In genomic region chrX:20529301-20529700, GRCh38 we compare ENCODE assay signal across 26 cellular contexts.
DNase-seq lines count a peak whose midpoint lies in the region; ATAC-seq and TF ChIP-seq lines count a peak whose summit lies in the region.
"Had no signal": no experiment of that assay in that cellular context is flagged by ENCODE, and none has a peak within 500 bp of the region (broad histone marks: within the 10 kb centered on the region; RNA-seq: fewer than 3 reads in every experiment).

No MANE protein-coding gene starts in this region.

- H3K9me3 Mint-ChIP-seq in nephron (no peaks in the 10 kb centered on the region), H9 (peaks cover 0 to 29% of the 10 kb centered on the region in 2 experiments; a peak in 4 of 5 replicates)
- H3K9me3 Mint-ChIP-seq: activated CD4-positive, alpha-beta memory T cell treated with anti-CD3 and anti-CD28 coated beads for 36 hours; neural progenitor cell; stimulated activated naive CD8-positive, alpha-beta T cell treated with anti-CD3 and anti-CD28 coated beads, Interleukin-15, Interleukin-2, amounts not matched to agents 100 ng/mL and 50 ng/mL, for 24 hours had no signal

- H4K5ac ChIP-seq in H9 (ENCODE audit: insufficient read length, low read depth, low read length), result no peak overlapping the region

- no peaks in the 10 kb centered on the region for H3K79me1 ChIP-seq in H9 (ENCODE audit: insufficient read depth, low read depth, low read length, poor library complexity, severe bottlenecking)

- H4K20me1 ChIP-seq in BLaER1 (no peaks in the 10 kb centered on the region), PC-3 (ENCODE audit: low read length) (no peaks in the 10 kb centered on the region), H9 (ENCODE audit: control insufficient read depth, insufficient read depth, insufficient read length) (no peaks in the 10 kb centered on the region), OCI-LY7 (ENCODE audit: insufficient read depth, low read length) (no peaks in the 10 kb centered on the region)

- no peak overlapping the region for H2AK5ac ChIP-seq in H9 (ENCODE audit: insufficient read length, low read length)

- peak overlapping the region; percentile 33 for H3K4me2 ChIP-seq in BLaER1
- H3K4me2 ChIP-seq in PC-3 (ENCODE audit: low read length), result peak overlapping the region; percentile 85
- H3K4me2 ChIP-seq in H9 (ENCODE audit: insufficient read depth, insufficient read length, low read length), result no peak overlapping the region
- no peak overlapping the region for H3K4me2 ChIP-seq in OCI-LY7 (ENCODE audit: low read length)
- H3K4me2 ChIP-seq: neural progenitor cell had no signal

- TF ChIP-seq CTCF in PC-3 (conservative IDR thresholded peaks at IDR 0.05; ENCODE audit: low read depth, low read length) (no peak), nephron (IDR thresholded peaks at IDR 0.05; ENCODE audit: unreplicated experiment in 3 of 3) (no peak), H9 (conservative IDR thresholded peaks at IDR 0.05) (no peak), OCI-LY7 (conservative IDR thresholded peaks at IDR 0.05; ENCODE audit: low read length) (no peak)

- ATAC-seq in PC-3 (no peak), GM18511 (IDR thresholded peaks at IDR 0.05; ENCODE audit: unreplicated experiment) (no peak)
- ATAC-seq: mucosa of descending colon, upper lobe of right lung had no signal

- no peak overlapping the region for H2BK120ac ChIP-seq in H9 (ENCODE audit: low read depth, low read length, poor library complexity, severe bottlenecking)

- H3K27ac ChIP-seq in BLaER1, result no peak overlapping the region
- no peak overlapping the region for H3K27ac ChIP-seq in PC-3 (ENCODE audit: low read length)
- no peak overlapping the region for H3K27ac ChIP-seq in H9 (ENCODE audit: insufficient read length, low read depth, low read length)
- H3K27ac ChIP-seq in OCI-LY7 (ENCODE audit: low read depth, low read length, poor library complexity, severe bottlenecking), result no peak overlapping the region
- H3K27ac ChIP-seq: breast epithelium, left ventricle myocardium inferior, neural progenitor cell, upper lobe of right lung had no signal

- peaks cover 30% of the 10 kb centered on the region for H3K4me1 Mint-ChIP-seq in nephron
- peaks cover 25 to 32% of the 10 kb centered on the region in 2 experiments for H3K4me1 Mint-ChIP-seq in H9

- H3K4me1 ChIP-seq in BLaER1 (peaks cover 17% of the 10 kb centered on the region), PC-3 (ENCODE audit: insufficient read depth, low read length) (peaks cover 39% of the 10 kb centered on the region), H9 (ENCODE audit: insufficient read depth, low read length) (no peaks in the 10 kb centered on the region), OCI-LY7 (ENCODE audit: insufficient read depth, low read length, poor library complexity, severe bottlenecking) (no peaks in the 10 kb centered on the region)
- H3K4me1 ChIP-seq: breast epithelium, heart right ventricle, upper lobe of right lung had no signal

- H3K79me2 ChIP-seq in PC-3 (ENCODE audit: low read length) (no peaks in the 10 kb centered on the region), H9 (ENCODE audit: insufficient read depth, low read length) (no peaks in the 10 kb centered on the region), OCI-LY7 (ENCODE audit: insufficient read depth, low read depth, low read length) (no peaks in the 10 kb centered on the region)

- no peak overlapping the region for H3K9ac ChIP-seq in BLaER1
- no peak overlapping the region for H3K9ac ChIP-seq in PC-3 (ENCODE audit: low read length)
- no peak overlapping the region for H3K9ac ChIP-seq in H9 (ENCODE audit: extremely low read depth, insufficient read length, low read length)
- H3K9ac ChIP-seq: neural progenitor cell had no signal

- CTCF ChIA-PET in PC-3 (lab: Charles Lee), result interaction anchor here (0.6 to 1.1 kb wide), 2 partner anchors 13 to 1000 kb away, joined by 3 to 4 read pairs; no protein-coding TSS in a partner anchor
- CTCF ChIA-PET in OCI-LY7 (lab: Charles Lee; ENCODE audit: unreplicated experiment), result no interaction called here

- H2BK5ac ChIP-seq in H9 (ENCODE audit: insufficient read length, low read length), result no peak overlapping the region

- H2AFZ ChIP-seq in PC-3 (ENCODE audit: low read length) (peak overlapping the region; percentile 78), H9 (ENCODE audit: low read length) (no peak overlapping the region), OCI-LY7 (ENCODE audit: low read length) (no peak overlapping the region)
- H2AFZ ChIP-seq: neural progenitor cell had no signal

- H3K23ac ChIP-seq in H9 (ENCODE audit: insufficient read length, low read depth, low read length), result no peak overlapping the region

- H4K91ac ChIP-seq in H9 (ENCODE audit: insufficient read length, low read depth, low read length), result no peak overlapping the region

- H3K27me3 Mint-ChIP-seq in nephron (ENCODE audit: low read depth) (peaks cover 7% of the 10 kb centered on the region), H9 (ENCODE audit: low read depth) (peaks cover 15% of the 10 kb centered on the region)

- no peak overlapping the region for H4K8ac ChIP-seq in H9 (replicated peaks; ENCODE audit: insufficient read length, low read depth, low read length)

- H3K9me3 ChIP-seq in BLaER1 (no peaks in the 10 kb centered on the region), PC-3 (ENCODE audit: low read length) (no peaks in the 10 kb centered on the region), H9 (ENCODE audit: control insufficient read depth, low read depth, low read length) (peaks cover 12% of the 10 kb centered on the region), OCI-LY7 (ENCODE audit: low read length) (no peaks in the 10 kb centered on the region)
- H3K9me3 ChIP-seq: breast epithelium, heart right ventricle, left ventricle myocardium inferior, mucosa of descending colon, upper lobe of right lung had no signal

- H3K27ac Mint-ChIP-seq in nephron (no peak overlapping the region), H9 (no peak overlapping the region; a peak in 1 of 7 replicates)
- H3K27ac Mint-ChIP-seq: activated CD4-positive, alpha-beta memory T cell treated with anti-CD3 and anti-CD28 coated beads for 36 hours; neural progenitor cell; stimulated activated naive CD8-positive, alpha-beta T cell treated with anti-CD3 and anti-CD28 coated beads, Interleukin-15, Interleukin-2, amounts not matched to agents 100 ng/mL and 50 ng/mL, for 24 hours had no signal

- H3K18ac ChIP-seq in H9 (ENCODE audit: insufficient read length, low read depth, low read length), result no peak overlapping the region

- H3K4ac ChIP-seq in H9 (ENCODE audit: low read depth, low read length), result no peak overlapping the region

- no peak overlapping the region for H3T11ph ChIP-seq in H9 (ENCODE audit: low read length)

- H3K4me3 Mint-ChIP-seq in nephron (peak overlapping the region in 2 of 3 experiments; percentile 6 to 29), H9 (no peak overlapping the region)
- H3K4me3 Mint-ChIP-seq: activated CD4-positive, alpha-beta memory T cell treated with anti-CD3 and anti-CD28 coated beads for 36 hours; neural progenitor cell; stimulated activated naive CD8-positive, alpha-beta T cell treated with anti-CD3 and anti-CD28 coated beads, Interleukin-15, Interleukin-2, amounts not matched to agents 100 ng/mL and 50 ng/mL, for 24 hours had no signal

- no peak overlapping the region for H2BK12ac ChIP-seq in H9 (ENCODE audit: insufficient read length, low read depth, low read length)

- H3K36me3 Mint-ChIP-seq in nephron (ENCODE audit: low read depth) (no peaks in the 10 kb centered on the region), H9 (ENCODE audit: insufficient read depth in 1 of 3, low read depth in 3 of 3) (no peaks in the 10 kb centered on the region)
- H3K36me3 Mint-ChIP-seq: activated CD4-positive, alpha-beta memory T cell treated with anti-CD3 and anti-CD28 coated beads for 36 hours; neural progenitor cell had no signal

- no TSS peak for BruUV-seq in PC-3 (replicated peaks; lab: Mats Ljungman, UMichigan)
- BruUV-seq in OCI-LY7 (replicated peaks; lab: Mats Ljungman, UMichigan), result no TSS peak

- H2BK20ac ChIP-seq in H9 (ENCODE audit: low read depth, low read length, poor library complexity, severe bottlenecking), result no peak overlapping the region

- H3K56ac ChIP-seq in H9 (ENCODE audit: insufficient read length, low read depth, low read length), result no peak overlapping the region

- H3K27me3 ChIP-seq in BLaER1 (no peaks in the 10 kb centered on the region), PC-3 (ENCODE audit: low read length) (no peaks in the 10 kb centered on the region), H9 (ENCODE audit: insufficient read depth, low read length) (no peaks in the 10 kb centered on the region)
- H3K27me3 ChIP-seq: neural progenitor cell, upper lobe of right lung had no signal

- H3K36me3 ChIP-seq in BLaER1 (no peaks in the 10 kb centered on the region), PC-3 (ENCODE audit: low read depth, low read length) (no peaks in the 10 kb centered on the region), OCI-LY7 (ENCODE audit: insufficient read depth, low read length) (no peaks in the 10 kb centered on the region)
- H3K36me3 ChIP-seq: breast epithelium, heart right ventricle, left ventricle myocardium inferior, neural progenitor cell, upper lobe of right lung had no signal

- no peak overlapping the region for H3K4me3 ChIP-seq in BLaER1
- H3K4me3 ChIP-seq in PC-3 (ENCODE audit: low read length), result peak overlapping the region; percentile 11; the same call in 1 of the 2 replicates
- H3K4me3 ChIP-seq in OCI-LY7 (ENCODE audit: low read depth, low read length, poor library complexity, severe bottlenecking), result no peak overlapping the region
- H3K4me3 ChIP-seq: breast epithelium, mucosa of descending colon, neural progenitor cell, upper lobe of right lung had no signal

- intact Hi-C loops in PC-3 (cut with micrococcal nuclease) (loop anchor here (5.0 to 10.0 kb wide), 2 partner anchors 846 to 953 kb away; partner anchors contain the start of gene CNKSR2), OCI-LY7 (cut with micrococcal nuclease; ENCODE audit: unreplicated experiment) (loop anchor here (5.0 kb wide), 1 partner anchor 1218 kb away; no protein-coding TSS in a partner anchor)

- no CpG with 5 or more reads among the region's 9 CpGs for WGBS in H9 (ENCODE audit: extremely low coverage, insufficient read length, low lambda C conversion rate)

- H3K14ac ChIP-seq in H9 (ENCODE audit: insufficient read depth, low read length), result no peak overlapping the region

- H3K9me2 ChIP-seq in PC-3 (replicated peaks; ENCODE audit: low read length) (no peaks in the 10 kb centered on the region), OCI-LY7 (ENCODE audit: insufficient read depth, low read length) (no peaks in the 10 kb centered on the region)

- no peaks in the 10 kb centered on the region for H3F3A ChIP-seq in PC-3 (ENCODE audit: low read length, unreplicated experiment)

- H2BK15ac ChIP-seq in H9 (ENCODE audit: low read depth, low read length), result no peak overlapping the region

- DNase-seq in DMS153 (lab: John Stamatoyannopoulos, UW), result peak; percentile 2
- DNase-seq in DMS153 treated with DMSO at 0.1 percent for 48 hours (lab: John Stamatoyannopoulos, UW; ENCODE audit: unreplicated experiment), result no peak
- DNase-seq in PC-3, result no peak
- no peak for DNase-seq in H9
- no peak for DNase-seq in OCI-LY7 (ENCODE audit: low spot score)
- DNase-seq: 8988T; activated CD4-positive, alpha-beta memory T cell treated with anti-CD3 and anti-CD28 coated beads for 36 hours; activated CD4-positive, CD25-positive, alpha-beta regulatory T cell; activated gamma-delta T cell; activated T-cell treated with anti-CD3 and anti-CD28 coated beads for 4 hours; heart right ventricle; KG1; left ventricle myocardium inferior; mucosa of descending colon; MV-4-11; NK-92 treated with Interleukin-12 subunit alpha and Interleukin-12 subunit beta, amount 100 ng/mL, for 24 hours; small intestine; stimulated activated CD4-positive, alpha-beta T cell treated with anti-CD3 and anti-CD28 coated beads, Interleukin-4, amount 100 ng/mL, for 1 hour; T1000; upper lobe of right lung had no signal

- POLR2A ChIA-PET in PC-3 (lab: Charles Lee; ENCODE audit: unreplicated experiment) (interaction anchor here (0.7 kb wide), 1 partner anchor 1255 kb away, joined by 3 read pairs; no protein-coding TSS in a partner anchor), OCI-LY7 (lab: Charles Lee) (no interaction called here)

- H3K23me2 ChIP-seq in H9 (ENCODE audit: insufficient read length, low read depth, low read length, poor library complexity, severe bottlenecking), result no peaks in the 10 kb centered on the region

Comparison
In these comparisons a context has a peak if more than half of its experiments do, and no peak if none do; other contexts are left out.
1. H3K4me2 ChIP-seq: peak in BLaER1 (single experiment) and PC-3 (single experiment); none in H9 (single experiment) and OCI-LY7 (single experiment).
2. H3K4me3 Mint-ChIP-seq: peak in nephron (2 of 3); none in H9 (0 of 2).